21 cellular contexts compared by ENCODE assay signal in the genomic region with DNA sequence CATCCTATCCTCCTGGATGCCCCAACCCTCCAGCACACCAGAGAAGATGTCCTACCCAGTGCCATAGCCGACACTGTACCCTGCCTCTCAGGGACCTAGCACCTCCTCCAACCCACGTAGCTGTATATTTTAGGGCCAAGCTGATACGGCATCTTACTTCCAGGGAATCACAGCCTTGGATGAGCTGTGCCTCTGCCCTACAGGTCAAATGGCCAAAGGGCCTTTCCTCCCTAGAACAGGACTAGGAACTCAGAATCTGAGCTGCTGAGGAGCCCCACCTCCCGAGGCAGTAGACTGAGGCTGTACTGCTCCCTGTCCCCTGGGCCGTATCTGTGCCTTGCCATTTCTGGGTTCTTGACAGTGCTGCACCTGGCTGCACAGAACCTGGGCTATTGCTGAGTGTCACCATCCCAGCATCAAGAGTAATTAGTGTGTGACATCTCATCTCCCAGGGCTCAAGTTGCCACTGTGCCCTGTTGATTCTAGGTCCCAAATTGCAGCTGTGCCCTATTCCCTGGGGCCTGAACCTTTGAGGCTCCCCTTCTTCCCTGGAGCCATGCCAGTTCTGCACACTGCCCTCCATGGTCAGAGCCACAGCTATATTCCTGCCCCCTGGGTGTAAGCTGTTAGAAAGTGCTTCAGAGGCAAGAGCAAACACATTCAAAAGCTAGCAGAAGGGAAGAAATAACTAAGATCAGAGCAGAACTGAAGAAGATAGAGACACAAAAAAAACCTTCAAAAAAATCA. TPM values are rescaled to one million over a fixed set of nuclear protein-coding genes. Genes with fewer than 3 reads are reported as not detected.
DNase-seq lines count a peak whose midpoint lies in the region; ATAC-seq and TF ChIP-seq lines count a peak whose summit lies in the region.
"Had no signal": no experiment of that assay in that cellular context is flagged by ENCODE, and none has a peak within 500 bp of the region (broad histone marks: within the 10 kb centered on the region; RNA-seq: fewer than 3 reads in every experiment).

No MANE protein-coding gene starts in this region.

- H3K36me3 ChIP-seq in thyroid gland: no peaks in the 10 kb centered on the region
- H3K36me3 ChIP-seq: WERI-Rb-1 had no signal

- H3K9me3 Mint-ChIP-seq in stimulated activated naive CD8-positive, alpha-beta T cell treated with anti-CD3 and anti-CD28 coated beads, Interleukin-15, Interleukin-2, amounts not matched to agents 100 ng/mL and 50 ng/mL, for 24 hours: peaks cover 12% of the 10 kb centered on the region
- peaks cover 4% of the 10 kb centered on the region for H3K9me3 Mint-ChIP-seq in glutamatergic neuron (ENCODE audit: unreplicated experiment)

- peak overlapping the region; percentile 89 for H3K27ac Mint-ChIP-seq in stimulated activated naive CD8-positive, alpha-beta T cell treated with anti-CD3 and anti-CD28 coated beads, Interleukin-15, Interleukin-2, amounts not matched to agents 100 ng/mL and 50 ng/mL, for 24 hours
- no peak overlapping the region for H3K27ac Mint-ChIP-seq in glutamatergic neuron (ENCODE audit: unreplicated experiment)
- H3K27ac Mint-ChIP-seq: activated CD8-positive, alpha-beta memory T cell treated with anti-CD3 and anti-CD28 coated beads, Interleukin-2, amount 10 ng/mL, durations not matched to agents 7 days and 5 days; T-cell had no signal

- H3K27me3 ChIP-seq in right cardiac atrium (ENCODE audit: control insufficient read depth, insufficient read depth) (no peaks in the 10 kb centered on the region), thyroid gland (no peaks in the 10 kb centered on the region)
- H3K27me3 ChIP-seq: dorsolateral prefrontal cortex, testis had no signal

- no peak for TF ChIP-seq POLR2A in thyroid gland (IDR thresholded peaks at IDR 0.05)

- TF ChIP-seq CTCF in thyroid gland (IDR thresholded peaks at IDR 0.05): no peak
- no peak for TF ChIP-seq CTCF in glutamatergic neuron (IDR thresholded peaks at IDR 0.05; ENCODE audit: partially characterized antibody, unreplicated experiment)

- WGBS in right cardiac atrium: 84% methylated on average over 5 of the region's 5 CpGs
- WGBS in thyroid gland, 2 donors: 82 to 94% methylated on average over 3 to 5 of the region's 5 CpGs

- H3K27ac ChIP-seq in right cardiac atrium (ENCODE audit: low read length): no peak overlapping the region
- no peak overlapping the region for H3K27ac ChIP-seq in thyroid gland
- H3K27ac ChIP-seq: testis, WERI-Rb-1 had no signal

- no peak for DNase-seq in stimulated activated naive CD8-positive, alpha-beta T cell treated with anti-CD3 and anti-CD28 coated beads, Interleukin-15, Interleukin-2, amounts not matched to agents 100 U/mL and 50 U/mL, for 24 hours
- DNase-seq in NCI-H2171 (lab: John Stamatoyannopoulos, UW) (peak; percentile 4), right cardiac atrium (no peak), NCI-H526 treated with DMSO at 0.1 percent for 48 hours (lab: John Stamatoyannopoulos, UW) (no peak), thyroid gland (no peak), glutamatergic neuron (no peak)
- DNase-seq: activated CD8-positive, alpha-beta memory T cell treated with anti-CD3 and anti-CD28 coated beads, Interleukin-2, amount 10 ng/mL, durations not matched to agents 7 days and 5 days; activated naive CD4-positive, alpha-beta T cell treated with anti-CD3 and anti-CD28 coated beads for 36 hours; AML-193; HCEC 1CT; NCI-H2081 treated with DMSO at 0.1 percent for 48 hours; NK-92 treated with Interleukin-12 subunit alpha and Interleukin-12 subunit beta, amount 100 ng/mL, for 24 hours; nucleus accumbens; stimulated activated CD4-positive, alpha-beta T cell treated with anti-CD3 and anti-CD28 coated beads, Interleukin-2, amount 100 ng/mL, for 24 hours; T-cell; testis; WERI-Rb-1 had no signal

- no peak for ATAC-seq in stimulated activated naive CD8-positive, alpha-beta T cell treated with anti-CD3 and anti-CD28 coated beads, Interleukin-15, Interleukin-2, amounts not matched to agents 100 U/mL and 50 U/mL, for 24 hours
- peak; percentile 26 to 33 for ATAC-seq in right cardiac atrium
- ATAC-seq: activated CD8-positive, alpha-beta memory T cell treated with anti-CD3 and anti-CD28 coated beads, Interleukin-2, amount 10 ng/mL, durations not matched to agents 7 days and 5 days; sciatic nerve; T-cell had no signal

- H3K4me3 Mint-ChIP-seq in stimulated activated naive CD8-positive, alpha-beta T cell treated with anti-CD3 and anti-CD28 coated beads, Interleukin-15, Interleukin-2, amounts not matched to agents 100 ng/mL and 50 ng/mL, for 24 hours: no peak overlapping the region
- no peak overlapping the region for H3K4me3 Mint-ChIP-seq in glutamatergic neuron (ENCODE audit: unreplicated experiment)
- H3K4me3 Mint-ChIP-seq: activated CD8-positive, alpha-beta memory T cell treated with anti-CD3 and anti-CD28 coated beads, Interleukin-2, amount 10 ng/mL, durations not matched to agents 7 days and 5 days; activated naive CD4-positive, alpha-beta T cell treated with anti-CD3 and anti-CD28 coated beads for 36 hours; brain; T-cell had no signal

- H3K9me3 ChIP-seq in right cardiac atrium (ENCODE audit: control insufficient read depth, low read length) (no peaks in the 10 kb centered on the region), thyroid gland (no peaks in the 10 kb centered on the region)
- H3K9me3 ChIP-seq: testis had no signal

- H3K4me3 ChIP-seq in right cardiac atrium (ENCODE audit: low read length) (no peak overlapping the region), thyroid gland (replicated peaks in 1 of 3) (no peak overlapping the region)
- H3K4me3 ChIP-seq: dorsolateral prefrontal cortex, testis had no signal

- no peaks in the 10 kb centered on the region for H3K27me3 Mint-ChIP-seq in stimulated activated naive CD8-positive, alpha-beta T cell treated with anti-CD3 and anti-CD28 coated beads, Interleukin-15, Interleukin-2, amounts not matched to agents 100 ng/mL and 50 ng/mL, for 24 hours
- H3K27me3 Mint-ChIP-seq in glutamatergic neuron (ENCODE audit: unreplicated experiment): peaks cover 1% of the 10 kb centered on the region
- H3K27me3 Mint-ChIP-seq: activated CD8-positive, alpha-beta memory T cell treated with anti-CD3 and anti-CD28 coated beads, Interleukin-2, amount 10 ng/mL, durations not matched to agents 7 days and 5 days; brain; T-cell had no signal

- H3K4me1 ChIP-seq in right cardiac atrium (ENCODE audit: control insufficient read depth, insufficient read depth, low read length) (peaks cover 10% of the 10 kb centered on the region), thyroid gland (no peaks in the 10 kb centered on the region)
- H3K4me1 ChIP-seq: testis had no signal

- intact Hi-C loops in right cardiac atrium (cut with DNase I) (no loop called here), thyroid gland (cut with DNase I) (no loop called here)

- H3K36me3 Mint-ChIP-seq in stimulated activated naive CD8-positive, alpha-beta T cell treated with anti-CD3 and anti-CD28 coated beads, Interleukin-15, Interleukin-2, amounts not matched to agents 100 ng/mL and 50 ng/mL, for 24 hours (ENCODE audit: low read depth): peaks cover 44% of the 10 kb centered on the region
- H3K36me3 Mint-ChIP-seq in glutamatergic neuron (ENCODE audit: unreplicated experiment): peaks cover 6% of the 10 kb centered on the region

- peaks cover 82% of the 10 kb centered on the region for H3K4me1 Mint-ChIP-seq in stimulated activated naive CD8-positive, alpha-beta T cell treated with anti-CD3 and anti-CD28 coated beads, Interleukin-15, Interleukin-2, amounts not matched to agents 100 ng/mL and 50 ng/mL, for 24 hours (ENCODE audit: low read depth)
- peaks cover 24% of the 10 kb centered on the region for H3K4me1 Mint-ChIP-seq in glutamatergic neuron (ENCODE audit: low read depth, unreplicated experiment)

RNA-seq across cellular contexts. Expression of gene VWA8, which starts 41.0 kb away (rescaled TPM):
- 10 to 100 TPM; 33.0 to 41.7 (median 36.0) TPM for total RNA-seq in right cardiac atrium
- 11.7 TPM for polyA plus RNA-seq in right cardiac atrium
- total RNA-seq in thyroid gland: 10 to 100 TPM; 27.1 to 39.7 (median 30.4) TPM
- 16.4 TPM for total RNA-seq in glutamatergic neuron (ENCODE audit: unreplicated experiment)
